ENCODE assay signal across 8 cellular contexts in genomic region chr3:156174229-156174847, GRCh38. TPM values are rescaled to one million over a fixed set of nuclear protein-coding genes. Genes with fewer than 3 reads are reported as not detected.
DNase-seq lines count a peak whose midpoint lies in the region; ATAC-seq and TF ChIP-seq lines count a peak whose summit lies in the region.

No MANE protein-coding gene starts in this region.

- H3K27me3 ChIP-seq in BE2C (no peaks in the 10 kb centered on the region), brain microvascular endothelial cell (replicated peaks) (no peaks in the 10 kb centered on the region), left lung (no peaks in the 10 kb centered on the region)

- no peaks in the 10 kb centered on the region for H3K36me3 ChIP-seq in BE2C
- H3K36me3 ChIP-seq in brain microvascular endothelial cell (replicated peaks): no peaks in the 10 kb centered on the region
- no peaks in the 10 kb centered on the region for H3K36me3 ChIP-seq in left lung

- intact Hi-C loops in left lung (cut with DNase I): no loop called here

- H3K4me1 ChIP-seq in BE2C: peaks cover 27% of the 10 kb centered on the region
- H3K4me1 ChIP-seq in left lung: no peaks in the 10 kb centered on the region

- TF ChIP-seq CTCF in BE2C (IDR thresholded peaks at IDR 0.05; ENCODE audit: low read depth, low read length) (peak; percentile 77), brain microvascular endothelial cell (IDR thresholded peaks at IDR 0.05; ENCODE audit: low read depth, low read length, missing control alignments) (peak; percentile 60), left lung (IDR thresholded peaks at IDR 0.05) (no peak)

- H3K9me3 ChIP-seq in BE2C (no peaks in the 10 kb centered on the region; the same call in 1 of the 2 replicates), left lung (no peaks in the 10 kb centered on the region)

- no peak overlapping the region for H3K27ac ChIP-seq in brain microvascular endothelial cell
- no peak overlapping the region for H3K27ac ChIP-seq in left lung

- peak; percentile 30 for ATAC-seq in left lung
- no peak for ATAC-seq in HG03045 (IDR thresholded peaks at IDR 0.05; ENCODE audit: unreplicated experiment)
- no peak for ATAC-seq in HG03135 (IDR thresholded peaks at IDR 0.05; ENCODE audit: unreplicated experiment)

- in situ Hi-C loops in brain microvascular endothelial cell (cut with HindIII; ENCODE audit: low pct_ligation_motif_present, low sequenced_read_pairs): loop anchor here (25.0 kb wide), 1 partner anchor 338 kb away; no protein-coding TSS in a partner anchor

- no peak overlapping the region for H3K4me3 ChIP-seq in BE2C (ENCODE audit: low read depth, low read length)
- H3K4me3 ChIP-seq in brain microvascular endothelial cell (ENCODE audit: low read depth, low read length): no peak overlapping the region
- H3K4me3 ChIP-seq in left lung: no peak overlapping the region

- peak; percentile 36 for DNase-seq in BE2C
- peak; percentile 63 for DNase-seq in HT1080 (ENCODE audit: low read depth)
- peak; percentile 39 for DNase-seq in brain microvascular endothelial cell
- DNase-seq in left lung: no peak
- DNase-seq in activated CD4-positive, alpha-beta T cell treated with anti-CD3 and anti-CD28 coated beads, Interleukin-2, amount 50 U/mL, for 48 hours: no peak
- DNase-seq in stimulated activated CD4-positive, alpha-beta T cell treated with anti-CD3 and anti-CD28 coated beads, Interleukin-4, amount 100 ng/mL, for 4 hours: no peak

RNA-seq across cellular contexts. Expression of gene KCNAB1, which starts 54.0 kb away (rescaled TPM):
- 3.5 TPM for polyA plus RNA-seq in BE2C (2012; ENCODE audit: insufficient read depth, insufficient read length, low read depth)
- 1.9 and 2.4 TPM in 2 replicates for total RNA-seq in HT1080 (2014; rRNA removed; shearing (Covaris generic))
- 2.4 and 5.3 TPM in 2 replicates for polyA plus RNA-seq in HT1080 (2015; cell fraction: cytosol; rRNA removed)
- 0.61 and 1.5 TPM in 2 replicates for polyA plus RNA-seq in HT1080 (2015; cell fraction: nucleus; rRNA removed)
- total RNA-seq in left lung: 1 to 10 TPM in 1 of 2 donors, under 1 TPM in 1; 0.58 to 1.5 TPM

Comparison
In these comparisons a context has a peak if more than half of its experiments do, and no peak if none do; other contexts are left out.
1. DNase-seq: peak in BE2C (single experiment), HT1080 (single experiment) and brain microvascular endothelial cell (single experiment); none in left lung (0 of 2), activated CD4-positive, alpha-beta T cell treated with anti-CD3 and anti-CD28 coated beads, Interleukin-2, amount 50 U/mL, for 48 hours (0 of 2) and stimulated activated CD4-positive, alpha-beta T cell treated with anti-CD3 and anti-CD28 coated beads, Interleukin-4, amount 100 ng/mL, for 4 hours (0 of 2).
2. CTCF ChIP-seq: peak in BE2C (single experiment) and brain microvascular endothelial cell (single experiment); none in left lung (0 of 2).